8 cellular contexts compared by ENCODE assay signal in the genomic region with DNA sequence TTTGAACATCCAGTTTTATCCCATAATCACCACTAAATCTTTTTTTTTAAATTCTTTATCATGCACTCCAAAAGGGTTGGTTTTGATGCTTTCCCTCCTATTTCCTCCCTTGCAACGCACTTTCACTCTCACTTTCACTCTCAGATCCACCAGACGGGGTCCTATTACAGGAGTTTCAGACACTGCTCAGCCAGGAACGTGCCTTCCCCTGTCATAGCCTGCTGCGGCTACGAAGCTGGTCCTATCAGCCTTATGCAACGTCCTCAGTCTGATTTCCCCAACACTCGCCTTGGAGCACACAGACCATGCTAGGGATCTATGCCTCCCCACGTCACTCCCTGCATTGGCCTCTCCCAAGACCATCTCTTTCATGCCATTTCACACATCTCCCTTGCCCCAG. TPM values are rescaled to one million over a fixed set of nuclear protein-coding genes. Genes with fewer than 3 reads are reported as not detected.
A peak's percentile ranks its signal among the peaks of the same experiment; 100 is the strongest.
DNase-seq lines count a peak whose midpoint lies in the region; ATAC-seq and TF ChIP-seq lines count a peak whose summit lies in the region.

No MANE protein-coding gene starts in this region.

- H3K4me3 ChIP-seq in BLaER1 (peak overlapping the region; percentile 59), gastroesophageal sphincter (peak overlapping the region; percentile 56 to 75), gastrocnemius medialis (peak overlapping the region; percentile 57 to 68 (median 60))

- TF ChIP-seq CTCF in gastroesophageal sphincter (IDR thresholded peaks at IDR 0.05) (no peak), gastrocnemius medialis (IDR thresholded peaks at IDR 0.05 in 4 of 5, conservative IDR thresholded peaks at IDR 0.05 in 1 of 5) (no peak)

- TF ChIP-seq POLR2A in gastroesophageal sphincter (IDR thresholded peaks at IDR 0.05) (no peak), gastrocnemius medialis (IDR thresholded peaks at IDR 0.05) (no peak)

- H3K4me1 ChIP-seq in BLaER1 (peaks cover 18% of the 10 kb centered on the region), gastroesophageal sphincter (peaks cover 3 to 24% (median 9%) of the 10 kb centered on the region in 3 donors), gastrocnemius medialis (peaks cover 0 to 10% of the 10 kb centered on the region in 2 donors)

- intact Hi-C loops in gastrocnemius medialis (cut with DNase I; ENCODE audit: low total_unique reads): no loop called here

- WGBS in gastroesophageal sphincter (ENCODE audit: low coverage in 1 of 2), 2 donors: 5 to 32% methylated on average over 4 to 8 of the region's 8 CpGs

- ATAC-seq in GM19351 (IDR thresholded peaks at IDR 0.05; ENCODE audit: unreplicated experiment): peak; percentile 85
- ATAC-seq in HG03354 (IDR thresholded peaks at IDR 0.05; ENCODE audit: poor library complexity, severe bottlenecking, unreplicated experiment): peak; percentile 72
- peak; percentile 83 for ATAC-seq in gastroesophageal sphincter
- peak; percentile 68 to 73 for ATAC-seq in gastrocnemius medialis

- no peak for TF ChIP-seq EP300 in gastroesophageal sphincter (IDR thresholded peaks at IDR 0.05)

- H3K9me3 ChIP-seq in BLaER1 (peaks cover 59% of the 10 kb centered on the region), gastroesophageal sphincter (peaks cover 0 to 26% (median 0%) of the 10 kb centered on the region in 3 donors), gastrocnemius medialis (no peaks in the 10 kb centered on the region)

- no peaks in the 10 kb centered on the region for H4K20me1 ChIP-seq in BLaER1

- peak overlapping the region; percentile 71; the same call in 1 of the 2 replicates for H3K9ac ChIP-seq in BLaER1

- H3K27ac ChIP-seq in BLaER1 (peak overlapping the region; percentile 62), gastroesophageal sphincter (peak overlapping the region in 3 of 4 donors; percentile 24 to 70 (median 70)), gastrocnemius medialis (no peak overlapping the region)

- H3K27me3 ChIP-seq in BLaER1: no peaks in the 10 kb centered on the region
- no peaks in the 10 kb centered on the region for H3K27me3 ChIP-seq in gastroesophageal sphincter
- H3K27me3 ChIP-seq in gastrocnemius medialis: no peaks in the 10 kb centered on the region

- H3K36me3 ChIP-seq in BLaER1 (peaks cover 6% of the 10 kb centered on the region), gastroesophageal sphincter (no peaks in the 10 kb centered on the region), gastrocnemius medialis (no peaks in the 10 kb centered on the region)

- DNase-seq in activated CD4-positive, alpha-beta T cell treated with anti-CD3 and anti-CD28 coated beads for 4 hours: peak; percentile 10 to 26
- DNase-seq in gastrocnemius medialis (no peak), activated gamma-delta T cell treated with Interleukin-2 at 50 U/mL for 16 hours (no peak), NCI-H774 (lab: John Stamatoyannopoulos, UW) (no peak)

- H3K4me2 ChIP-seq in BLaER1: peak overlapping the region; percentile 89

- in situ Hi-C loops in gastrocnemius medialis (cut with MboI; ENCODE audit: low sequenced_read_pairs in 4 of 4): no loop called here

RNA-seq across cellular contexts. Expression of a gene that starts 23.4 kb away (rescaled TPM):
- total RNA-seq in gastroesophageal sphincter: not detected
- total RNA-seq in gastrocnemius medialis: not detected

Comparison
In these comparisons a context has a peak if more than half of its experiments do, and no peak if none do; other contexts are left out.
1. H3K27ac ChIP-seq: peak in BLaER1 (single experiment) and gastroesophageal sphincter (3 of 4); none in gastrocnemius medialis (0 of 4).
2. DNase-seq: peak in activated CD4-positive, alpha-beta T cell treated with anti-CD3 and anti-CD28 coated beads for 4 hours (2 of 2); none in gastrocnemius medialis (0 of 2), activated gamma-delta T cell treated with Interleukin-2 at 50 U/mL for 16 hours (single experiment) and NCI-H774 (single experiment).
3. Peak in every context shown above with its lines, with median percentiles within 50 percentile points of each other: H3K4me3 ChIP-seq and ATAC-seq.